14 cellular contexts compared by ENCODE assay signal in genomic region chr16:25018972-25019617, GRCh38. TPM values are rescaled to one million over a fixed set of nuclear protein-coding genes. Genes with fewer than 3 reads are reported as not detected.
DNase-seq lines count a peak whose midpoint lies in the region; ATAC-seq and TF ChIP-seq lines count a peak whose summit lies in the region.
"Had no signal": no experiment of that assay in that cellular context is flagged by ENCODE, and none has a peak within 500 bp of the region (broad histone marks: within the 10 kb centered on the region; RNA-seq: fewer than 3 reads in every experiment).

No MANE protein-coding gene starts in this region.

- no peaks in the 10 kb centered on the region for H3K9me3 ChIP-seq in CD8-positive, alpha-beta memory T cell (ENCODE audit: low read length)
- no peaks in the 10 kb centered on the region for H3K9me3 ChIP-seq in OCI-LY3 (ENCODE audit: insufficient read depth, low read length)
- H3K9me3 ChIP-seq: Caco-2 had no signal

- H3K79me2 ChIP-seq in OCI-LY3 (ENCODE audit: low read length): peaks cover 53% of the 10 kb centered on the region

- no peaks in the 10 kb centered on the region for H3K9me3 Mint-ChIP-seq in CD8-positive, alpha-beta memory T cell
- H3K9me3 Mint-ChIP-seq in dendritic cell treated with granulocyte-macrophage colony-stimulating factor and Interleukin-4, amounts not matched to agents 40 ng/mL and 50 ng/mL, for 4 days: no peaks in the 10 kb centered on the region

- H3K9ac ChIP-seq in OCI-LY3 (ENCODE audit: low read length): peak overlapping the region; percentile 60

- no peak overlapping the region for H3K27ac ChIP-seq in CD8-positive, alpha-beta memory T cell (ENCODE audit: low read depth, low read length)
- H3K27ac ChIP-seq in OCI-LY3 (ENCODE audit: low read length): peak overlapping the region; percentile 99

- peak overlapping the region; percentile 1 to 95 (median 66) for H3K27ac Mint-ChIP-seq in CD8-positive, alpha-beta memory T cell
- H3K27ac Mint-ChIP-seq in dendritic cell treated with granulocyte-macrophage colony-stimulating factor and Interleukin-4, amounts not matched to agents 40 ng/mL and 50 ng/mL, for 4 days: peak overlapping the region; percentile 73

- ATAC-seq in HG02610 (IDR thresholded peaks at IDR 0.05; ENCODE audit: unreplicated experiment): peak; percentile 22
- no peak for ATAC-seq in GM21737 (IDR thresholded peaks at IDR 0.05; ENCODE audit: unreplicated experiment)
- ATAC-seq: left cardiac atrium had no signal

- H3K4me1 Mint-ChIP-seq in CD8-positive, alpha-beta memory T cell: peaks cover 39 to 55% (median 48%) of the 10 kb centered on the region in 3 donors
- H3K4me1 Mint-ChIP-seq in dendritic cell treated with granulocyte-macrophage colony-stimulating factor and Interleukin-4, amounts not matched to agents 40 ng/mL and 50 ng/mL, for 4 days (ENCODE audit: low read depth): peaks cover 49% of the 10 kb centered on the region

- no peak for TF ChIP-seq CTCF in OCI-LY3 (IDR thresholded peaks at IDR 0.05; ENCODE audit: low read depth, low read length)

- H4K20me1 ChIP-seq in OCI-LY3 (ENCODE audit: insufficient read depth, low read length): no peaks in the 10 kb centered on the region

- peak overlapping the region; percentile 77 for H3K4me2 ChIP-seq in OCI-LY3 (ENCODE audit: low read length)

- H3K4me1 ChIP-seq in CD8-positive, alpha-beta memory T cell (ENCODE audit: insufficient read depth, low read length): peaks cover 42% of the 10 kb centered on the region
- peaks cover 58% of the 10 kb centered on the region for H3K4me1 ChIP-seq in OCI-LY3 (ENCODE audit: low read length)

- H3K36me3 ChIP-seq in CD8-positive, alpha-beta memory T cell (ENCODE audit: insufficient read depth, low read length): no peaks in the 10 kb centered on the region
- H3K36me3 ChIP-seq in OCI-LY3 (replicated peaks; ENCODE audit: low read depth, low read length): peaks cover 5% of the 10 kb centered on the region

- POLR2A ChIA-PET in CD8-positive, alpha-beta memory T cell (lab: Charles Lee): interaction anchor here (2.0 to 4.0 kb wide), 2 partner anchors 12 to 30 kb away, joined by 9 to 12 read pairs; no protein-coding TSS in a partner anchor

- no peaks in the 10 kb centered on the region for H3K27me3 Mint-ChIP-seq in CD8-positive, alpha-beta memory T cell
- H3K27me3 Mint-ChIP-seq in dendritic cell treated with granulocyte-macrophage colony-stimulating factor and Interleukin-4, amounts not matched to agents 40 ng/mL and 50 ng/mL, for 4 days: peaks cover 20% of the 10 kb centered on the region

- H3K27me3 ChIP-seq in CD8-positive, alpha-beta memory T cell (ENCODE audit: insufficient read depth, low read length, poor library complexity, severe bottlenecking): no peaks in the 10 kb centered on the region
- H3K27me3 ChIP-seq in OCI-LY3 (ENCODE audit: low read depth, low read length): no peaks in the 10 kb centered on the region

- CTCF ChIA-PET in CD8-positive, alpha-beta memory T cell (lab: Charles Lee): interaction anchor here (1.1 to 3.5 kb wide), 3 partner anchors 13 to 92 kb away, joined by 3 to 12 read pairs (median 7); partner anchors contain the start of gene LCMT1

- no peak overlapping the region for H2AFZ ChIP-seq in OCI-LY3 (ENCODE audit: low read depth, low read length)

- peak overlapping the region; percentile 49 for H3K4me3 ChIP-seq in CD8-positive, alpha-beta memory T cell (ENCODE audit: low read length)
- peak overlapping the region; percentile 57 for H3K4me3 ChIP-seq in OCI-LY3 (ENCODE audit: low read length)

- no peak for TF ChIP-seq POLR2A in erythroblast (IDR thresholded peaks at IDR 0.05; ENCODE audit: low read length)

- intact Hi-C loops in dendritic cell treated with granulocyte-macrophage colony-stimulating factor and Interleukin-4, amounts not matched to agents 40 ng/mL and 50 ng/mL, for 4 days (cut with micrococcal nuclease): no loop called here

- no peak for DNase-seq in CD8-positive, alpha-beta memory T cell
- DNase-seq in erythroblast (lab: John Stamatoyannopoulos, UW): no peak
- DNase-seq in NCI-H1694 (lab: John Stamatoyannopoulos, UW): no peak
- DNase-seq in A172 (ENCODE audit: low spot score): no peak
- DNase-seq: activated effector memory CD4-positive, alpha-beta T cell treated with Interleukin-2 at 50 U/mL for 16 hours; Caco-2; dermis blood vessel endothelial cell; foreskin fibroblast; left cardiac atrium; nucleus accumbens had no signal

- peaks cover 0 to 8% (median 0%) of the 10 kb centered on the region in 3 donors for H3K36me3 Mint-ChIP-seq in CD8-positive, alpha-beta memory T cell
- peaks cover 8% of the 10 kb centered on the region for H3K36me3 Mint-ChIP-seq in dendritic cell treated with granulocyte-macrophage colony-stimulating factor and Interleukin-4, amounts not matched to agents 40 ng/mL and 50 ng/mL, for 4 days (ENCODE audit: low read depth)

- H3K4me3 Mint-ChIP-seq in CD8-positive, alpha-beta memory T cell: peak overlapping the region; percentile 8 to 75 (median 70)
- peak overlapping the region; percentile 49 for H3K4me3 Mint-ChIP-seq in dendritic cell treated with granulocyte-macrophage colony-stimulating factor and Interleukin-4, amounts not matched to agents 40 ng/mL and 50 ng/mL, for 4 days

RNA-seq across cellular contexts. Expression of gene ARHGAP17, which starts 3.9 kb away (rescaled TPM):
- 10 to 100 TPM; 52.6 to 58.5 TPM for total RNA-seq in CD8-positive, alpha-beta memory T cell
- polyA plus RNA-seq in CD8-positive, alpha-beta memory T cell: 41.7 TPM
- total RNA-seq in A172 (2014; rRNA removed; shearing (Covaris generic)): 51.9 and 58.7 TPM in 2 replicates
